ENCODE assay signal across 1 cellular context in the genomic region with DNA sequence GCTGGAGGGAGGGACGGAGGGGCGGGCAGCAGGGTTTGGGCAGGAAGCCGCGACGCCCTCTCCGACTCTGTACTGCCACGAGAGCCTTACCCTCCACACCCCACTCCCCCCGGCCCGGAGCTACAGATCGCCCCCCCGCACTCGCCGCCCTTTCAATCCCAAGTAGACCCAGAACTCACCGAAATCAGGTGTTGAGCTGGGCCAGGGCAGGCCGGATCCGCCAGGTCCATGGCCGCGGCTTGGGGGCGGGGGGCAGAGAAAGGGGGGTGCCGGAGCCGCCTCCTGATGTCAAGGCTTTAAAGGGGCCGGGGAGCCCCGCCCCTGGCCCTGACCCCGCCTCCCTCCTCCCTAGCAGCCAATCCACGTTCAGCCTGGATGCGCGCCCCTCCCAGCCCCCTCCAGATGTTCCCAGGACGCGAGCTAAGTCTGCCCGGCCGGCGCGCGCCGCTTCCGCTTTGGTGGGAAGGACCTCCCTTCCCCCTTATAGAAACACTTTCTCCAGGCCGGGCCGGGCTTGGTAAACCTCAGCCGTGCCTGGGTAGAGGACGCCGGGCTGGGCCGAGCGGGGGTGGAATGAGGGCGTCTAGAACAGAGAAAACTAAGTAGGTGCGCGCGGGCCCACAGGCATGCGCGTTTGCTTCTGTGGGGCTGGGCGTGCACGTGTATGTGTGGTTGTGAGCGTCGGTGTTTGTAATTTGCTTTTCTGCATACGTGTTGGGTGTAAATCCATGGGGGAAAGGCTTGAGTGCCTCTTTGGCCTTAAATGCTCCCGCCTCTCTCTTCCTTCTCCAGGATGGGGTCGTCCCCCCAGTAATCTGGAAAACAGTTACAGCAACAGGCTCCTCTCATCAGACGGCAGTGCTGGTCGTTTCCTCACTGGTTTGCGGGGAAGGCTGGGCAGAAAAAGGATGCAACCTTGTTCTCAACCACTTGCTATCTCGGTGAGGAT.
A peak's percentile ranks its signal among the peaks of the same experiment; 100 is the strongest.
TF ChIP-seq lines count a peak whose summit lies in the region.

A gene with protein sequence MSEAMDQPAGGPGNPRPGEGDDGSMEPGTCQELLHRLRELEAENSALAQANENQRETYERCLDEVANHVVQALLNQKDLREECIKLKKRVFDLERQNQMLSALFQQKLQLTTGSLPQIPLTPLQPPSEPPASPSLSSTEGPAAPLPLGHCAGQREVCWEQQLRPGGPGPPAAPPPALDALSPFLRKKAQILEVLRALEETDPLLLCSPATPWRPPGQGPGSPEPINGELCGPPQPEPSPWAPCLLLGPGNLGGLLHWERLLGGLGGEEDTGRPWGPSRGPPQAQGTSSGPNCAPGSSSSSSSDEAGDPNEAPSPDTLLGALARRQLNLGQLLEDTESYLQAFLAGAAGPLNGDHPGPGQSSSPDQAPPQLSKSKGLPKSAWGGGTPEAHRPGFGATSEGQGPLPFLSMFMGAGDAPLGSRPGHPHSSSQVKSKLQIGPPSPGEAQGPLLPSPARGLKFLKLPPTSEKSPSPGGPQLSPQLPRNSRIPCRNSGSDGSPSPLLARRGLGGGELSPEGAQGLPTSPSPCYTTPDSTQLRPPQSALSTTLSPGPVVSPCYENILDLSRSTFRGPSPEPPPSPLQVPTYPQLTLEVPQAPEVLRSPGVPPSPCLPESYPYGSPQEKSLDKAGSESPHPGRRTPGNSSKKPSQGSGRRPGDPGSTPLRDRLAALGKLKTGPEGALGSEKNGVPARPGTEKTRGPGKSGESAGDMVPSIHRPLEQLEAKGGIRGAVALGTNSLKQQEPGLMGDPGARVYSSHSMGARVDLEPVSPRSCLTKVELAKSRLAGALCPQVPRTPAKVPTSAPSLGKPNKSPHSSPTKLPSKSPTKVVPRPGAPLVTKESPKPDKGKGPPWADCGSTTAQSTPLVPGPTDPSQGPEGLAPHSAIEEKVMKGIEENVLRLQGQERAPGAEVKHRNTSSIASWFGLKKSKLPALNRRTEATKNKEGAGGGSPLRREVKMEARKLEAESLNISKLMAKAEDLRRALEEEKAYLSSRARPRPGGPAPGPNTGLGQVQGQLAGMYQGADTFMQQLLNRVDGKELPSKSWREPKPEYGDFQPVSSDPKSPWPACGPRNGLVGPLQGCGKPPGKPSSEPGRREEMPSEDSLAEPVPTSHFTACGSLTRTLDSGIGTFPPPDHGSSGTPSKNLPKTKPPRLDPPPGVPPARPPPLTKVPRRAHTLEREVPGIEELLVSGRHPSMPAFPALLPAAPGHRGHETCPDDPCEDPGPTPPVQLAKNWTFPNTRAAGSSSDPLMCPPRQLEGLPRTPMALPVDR (N-terminal part only) (minus strand): TSS at position 271 of the 949 bp plus-strand sequence. CDS start 24,369 bp downstream, outside the sequence.

TF ChIP-seq in HEK293, 187 proteins besides CTCF, POLR2A, EP300 and RAD21 (continued from another document and continues in another):
- TF ChIP-seq, protein P1, sequence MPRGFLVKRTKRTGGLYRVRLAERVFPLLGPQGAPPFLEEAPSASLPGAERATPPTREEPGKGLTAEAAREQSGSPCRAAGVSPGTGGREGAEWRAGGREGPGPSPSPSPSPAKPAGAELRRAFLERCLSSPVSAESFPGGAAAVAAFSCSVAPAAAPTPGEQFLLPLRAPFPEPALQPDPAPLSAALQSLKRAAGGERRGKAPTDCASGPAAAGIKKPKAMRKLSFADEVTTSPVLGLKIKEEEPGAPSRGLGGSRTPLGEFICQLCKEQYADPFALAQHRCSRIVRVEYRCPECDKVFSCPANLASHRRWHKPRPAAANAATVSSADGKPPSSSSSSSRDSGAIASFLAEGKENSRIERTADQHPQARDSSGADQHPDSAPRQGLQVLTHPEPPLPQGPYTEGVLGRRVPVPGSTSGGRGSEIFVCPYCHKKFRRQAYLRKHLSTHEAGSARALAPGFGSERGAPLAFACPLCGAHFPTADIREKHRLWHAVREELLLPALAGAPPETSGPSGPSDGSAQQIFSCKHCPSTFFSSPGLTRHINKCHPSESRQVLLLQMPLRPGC (tag by site-specific recombination; IDR thresholded peaks at IDR 0.05): no peak
- TF ChIP-seq ZBTB8A (tag by site-specific recombination; IDR thresholded peaks at IDR 0.05) (peak; percentile 72), ZNF2 (tag by site-specific recombination; IDR thresholded peaks at IDR 0.05) (peak; percentile 40; the same call in 1 of the 2 replicates), ZNF248 (tag by site-specific recombination; IDR thresholded peaks at IDR 0.05) (no peak), ZNF560 (tag by site-specific recombination; IDR thresholded peaks at IDR 0.05; ENCODE audit: borderline replicate concordance) (no peak), GLI4 (tag by site-specific recombination; IDR thresholded peaks at IDR 0.05) (no peak), TRIM28 (IDR thresholded peaks at IDR 0.05; ENCODE audit: borderline replicate concordance, low read length) (no peak), ZNF175 (tag by site-specific recombination; IDR thresholded peaks at IDR 0.05) (no peak), TCF7L2 (IDR thresholded peaks at IDR 0.05; ENCODE audit: borderline replicate concordance, low read depth, low read length) (no peak), BCL11A (tag by site-specific recombination; IDR thresholded peaks at IDR 0.05; ENCODE audit: low read depth) (no peak), ZNF146 (tag by site-specific recombination; IDR thresholded peaks at IDR 0.05) (no peak), ZFP69B (tag by site-specific recombination; IDR thresholded peaks at IDR 0.05) (peak; percentile 90), ZNF621 (tag by site-specific recombination; IDR thresholded peaks at IDR 0.05) (no peak), OVOL3 (tag by site-specific recombination; IDR thresholded peaks at IDR 0.05) (no peak), ZNF837 (tag by site-specific recombination; IDR thresholded peaks at IDR 0.05) (no peak), MEIS1 (CRISPR knock-in tag; IDR thresholded peaks at IDR 0.05; ENCODE audit: borderline replicate concordance) (no peak), ZNF530 (tag by site-specific recombination; IDR thresholded peaks at IDR 0.05; ENCODE audit: low read depth) (no peak)
- TF ChIP-seq, protein P2, sequence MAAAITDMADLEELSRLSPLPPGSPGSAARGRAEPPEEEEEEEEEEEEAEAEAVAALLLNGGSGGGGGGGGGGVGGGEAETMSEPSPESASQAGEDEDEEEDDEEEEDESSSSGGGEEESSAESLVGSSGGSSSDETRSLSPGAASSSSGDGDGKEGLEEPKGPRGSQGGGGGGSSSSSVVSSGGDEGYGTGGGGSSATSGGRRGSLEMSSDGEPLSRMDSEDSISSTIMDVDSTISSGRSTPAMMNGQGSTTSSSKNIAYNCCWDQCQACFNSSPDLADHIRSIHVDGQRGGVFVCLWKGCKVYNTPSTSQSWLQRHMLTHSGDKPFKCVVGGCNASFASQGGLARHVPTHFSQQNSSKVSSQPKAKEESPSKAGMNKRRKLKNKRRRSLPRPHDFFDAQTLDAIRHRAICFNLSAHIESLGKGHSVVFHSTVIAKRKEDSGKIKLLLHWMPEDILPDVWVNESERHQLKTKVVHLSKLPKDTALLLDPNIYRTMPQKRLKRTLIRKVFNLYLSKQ (tag by site-specific recombination; IDR thresholded peaks at IDR 0.05; ENCODE audit: borderline replicate concordance): no peak
- TF ChIP-seq, protein P3, sequence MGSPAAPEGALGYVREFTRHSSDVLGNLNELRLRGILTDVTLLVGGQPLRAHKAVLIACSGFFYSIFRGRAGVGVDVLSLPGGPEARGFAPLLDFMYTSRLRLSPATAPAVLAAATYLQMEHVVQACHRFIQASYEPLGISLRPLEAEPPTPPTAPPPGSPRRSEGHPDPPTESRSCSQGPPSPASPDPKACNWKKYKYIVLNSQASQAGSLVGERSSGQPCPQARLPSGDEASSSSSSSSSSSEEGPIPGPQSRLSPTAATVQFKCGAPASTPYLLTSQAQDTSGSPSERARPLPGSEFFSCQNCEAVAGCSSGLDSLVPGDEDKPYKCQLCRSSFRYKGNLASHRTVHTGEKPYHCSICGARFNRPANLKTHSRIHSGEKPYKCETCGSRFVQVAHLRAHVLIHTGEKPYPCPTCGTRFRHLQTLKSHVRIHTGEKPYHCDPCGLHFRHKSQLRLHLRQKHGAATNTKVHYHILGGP (tag by site-specific recombination; IDR thresholded peaks at IDR 0.05): no peak
- TF ChIP-seq, protein P4, sequence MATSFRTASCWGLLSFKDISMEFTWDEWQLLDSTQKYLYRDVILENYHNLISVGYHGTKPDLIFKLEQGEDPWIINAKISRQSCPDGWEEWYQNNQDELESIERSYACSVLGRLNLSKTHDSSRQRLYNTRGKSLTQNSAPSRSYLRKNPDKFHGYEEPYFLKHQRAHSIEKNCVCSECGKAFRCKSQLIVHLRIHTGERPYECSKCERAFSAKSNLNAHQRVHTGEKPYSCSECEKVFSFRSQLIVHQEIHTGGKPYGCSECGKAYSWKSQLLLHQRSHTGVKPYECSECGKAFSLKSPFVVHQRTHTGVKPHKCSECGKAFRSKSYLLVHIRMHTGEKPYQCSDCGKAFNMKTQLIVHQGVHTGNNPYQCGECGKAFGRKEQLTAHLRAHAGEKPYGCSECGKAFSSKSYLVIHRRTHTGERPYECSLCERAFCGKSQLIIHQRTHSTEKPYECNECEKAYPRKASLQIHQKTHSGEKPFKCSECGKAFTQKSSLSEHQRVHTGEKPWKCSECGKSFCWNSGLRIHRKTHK (tag by site-specific recombination; IDR thresholded peaks at IDR 0.05): no peak
- TF ChIP-seq, protein P5, sequence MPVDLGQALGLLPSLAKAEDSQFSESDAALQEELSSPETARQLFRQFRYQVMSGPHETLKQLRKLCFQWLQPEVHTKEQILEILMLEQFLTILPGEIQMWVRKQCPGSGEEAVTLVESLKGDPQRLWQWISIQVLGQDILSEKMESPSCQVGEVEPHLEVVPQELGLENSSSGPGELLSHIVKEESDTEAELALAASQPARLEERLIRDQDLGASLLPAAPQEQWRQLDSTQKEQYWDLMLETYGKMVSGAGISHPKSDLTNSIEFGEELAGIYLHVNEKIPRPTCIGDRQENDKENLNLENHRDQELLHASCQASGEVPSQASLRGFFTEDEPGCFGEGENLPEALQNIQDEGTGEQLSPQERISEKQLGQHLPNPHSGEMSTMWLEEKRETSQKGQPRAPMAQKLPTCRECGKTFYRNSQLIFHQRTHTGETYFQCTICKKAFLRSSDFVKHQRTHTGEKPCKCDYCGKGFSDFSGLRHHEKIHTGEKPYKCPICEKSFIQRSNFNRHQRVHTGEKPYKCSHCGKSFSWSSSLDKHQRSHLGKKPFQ (tag by site-specific recombination; IDR thresholded peaks at IDR 0.05): no peak
- TF ChIP-seq, protein P6, sequence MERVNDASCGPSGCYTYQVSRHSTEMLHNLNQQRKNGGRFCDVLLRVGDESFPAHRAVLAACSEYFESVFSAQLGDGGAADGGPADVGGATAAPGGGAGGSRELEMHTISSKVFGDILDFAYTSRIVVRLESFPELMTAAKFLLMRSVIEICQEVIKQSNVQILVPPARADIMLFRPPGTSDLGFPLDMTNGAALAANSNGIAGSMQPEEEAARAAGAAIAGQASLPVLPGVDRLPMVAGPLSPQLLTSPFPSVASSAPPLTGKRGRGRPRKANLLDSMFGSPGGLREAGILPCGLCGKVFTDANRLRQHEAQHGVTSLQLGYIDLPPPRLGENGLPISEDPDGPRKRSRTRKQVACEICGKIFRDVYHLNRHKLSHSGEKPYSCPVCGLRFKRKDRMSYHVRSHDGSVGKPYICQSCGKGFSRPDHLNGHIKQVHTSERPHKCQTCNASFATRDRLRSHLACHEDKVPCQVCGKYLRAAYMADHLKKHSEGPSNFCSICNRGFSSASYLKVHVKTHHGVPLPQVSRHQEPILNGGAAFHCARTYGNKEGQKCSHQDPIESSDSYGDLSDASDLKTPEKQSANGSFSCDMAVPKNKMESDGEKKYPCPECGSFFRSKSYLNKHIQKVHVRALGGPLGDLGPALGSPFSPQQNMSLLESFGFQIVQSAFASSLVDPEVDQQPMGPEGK (tag by site-specific recombination; IDR thresholded peaks at IDR 0.05): peak; percentile 97
- TF ChIP-seq, protein P7, sequence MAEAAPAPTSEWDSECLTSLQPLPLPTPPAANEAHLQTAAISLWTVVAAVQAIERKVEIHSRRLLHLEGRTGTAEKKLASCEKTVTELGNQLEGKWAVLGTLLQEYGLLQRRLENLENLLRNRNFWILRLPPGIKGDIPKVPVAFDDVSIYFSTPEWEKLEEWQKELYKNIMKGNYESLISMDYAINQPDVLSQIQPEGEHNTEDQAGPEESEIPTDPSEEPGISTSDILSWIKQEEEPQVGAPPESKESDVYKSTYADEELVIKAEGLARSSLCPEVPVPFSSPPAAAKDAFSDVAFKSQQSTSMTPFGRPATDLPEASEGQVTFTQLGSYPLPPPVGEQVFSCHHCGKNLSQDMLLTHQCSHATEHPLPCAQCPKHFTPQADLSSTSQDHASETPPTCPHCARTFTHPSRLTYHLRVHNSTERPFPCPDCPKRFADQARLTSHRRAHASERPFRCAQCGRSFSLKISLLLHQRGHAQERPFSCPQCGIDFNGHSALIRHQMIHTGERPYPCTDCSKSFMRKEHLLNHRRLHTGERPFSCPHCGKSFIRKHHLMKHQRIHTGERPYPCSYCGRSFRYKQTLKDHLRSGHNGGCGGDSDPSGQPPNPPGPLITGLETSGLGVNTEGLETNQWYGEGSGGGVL (tag by site-specific recombination; IDR thresholded peaks at IDR 0.05): peak; percentile 64
- TF ChIP-seq, protein P8, sequence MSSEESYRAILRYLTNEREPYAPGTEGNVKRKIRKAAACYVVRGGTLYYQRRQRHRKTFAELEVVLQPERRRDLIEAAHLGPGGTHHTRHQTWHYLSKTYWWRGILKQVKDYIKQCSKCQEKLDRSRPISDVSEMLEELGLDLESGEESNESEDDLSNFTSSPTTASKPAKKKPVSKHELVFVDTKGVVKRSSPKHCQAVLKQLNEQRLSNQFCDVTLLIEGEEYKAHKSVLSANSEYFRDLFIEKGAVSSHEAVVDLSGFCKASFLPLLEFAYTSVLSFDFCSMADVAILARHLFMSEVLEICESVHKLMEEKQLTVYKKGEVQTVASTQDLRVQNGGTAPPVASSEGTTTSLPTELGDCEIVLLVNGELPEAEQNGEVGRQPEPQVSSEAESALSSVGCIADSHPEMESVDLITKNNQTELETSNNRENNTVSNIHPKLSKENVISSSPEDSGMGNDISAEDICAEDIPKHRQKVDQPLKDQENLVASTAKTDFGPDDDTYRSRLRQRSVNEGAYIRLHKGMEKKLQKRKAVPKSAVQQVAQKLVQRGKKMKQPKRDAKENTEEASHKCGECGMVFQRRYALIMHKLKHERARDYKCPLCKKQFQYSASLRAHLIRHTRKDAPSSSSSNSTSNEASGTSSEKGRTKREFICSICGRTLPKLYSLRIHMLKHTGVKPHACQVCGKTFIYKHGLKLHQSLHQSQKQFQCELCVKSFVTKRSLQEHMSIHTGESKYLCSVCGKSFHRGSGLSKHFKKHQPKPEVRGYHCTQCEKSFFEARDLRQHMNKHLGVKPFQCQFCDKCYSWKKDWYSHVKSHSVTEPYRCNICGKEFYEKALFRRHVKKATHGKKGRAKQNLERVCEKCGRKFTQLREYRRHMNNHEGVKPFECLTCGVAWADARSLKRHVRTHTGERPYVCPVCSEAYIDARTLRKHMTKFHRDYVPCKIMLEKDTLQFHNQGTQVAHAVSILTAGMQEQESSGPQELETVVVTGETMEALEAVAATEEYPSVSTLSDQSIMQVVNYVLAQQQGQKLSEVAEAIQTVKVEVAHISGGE (tag by site-specific recombination; conservative IDR thresholded peaks at IDR 0.05; ENCODE audit: low read depth): peak; percentile 66
